In genomic region chr3:50563867-50564266, GRCh38 we compare ENCODE assay signal across 23 cellular contexts.
"Had no signal": no experiment of that assay in that cellular context is flagged by ENCODE, and none has a peak within 500 bp of the region (broad histone marks: within the 10 kb centered on the region; RNA-seq: fewer than 3 reads in every experiment).

No MANE protein-coding gene starts in this region.

- FAIRE-seq: kidney had no signal

- H3K36me3 ChIP-seq: cardiac muscle cell, lower lobe of right lung, ovary, prostate gland had no signal

- H3K27me3 Mint-ChIP-seq: activated B cell treated with CpG ODN at 0.5 μM for 24 hours; activated CD4-positive, alpha-beta T cell treated with anti-CD3 and anti-CD28 coated beads for 36 hours; activated naive CD8-positive, alpha-beta T cell treated with anti-CD3 and anti-CD28 coated beads, Interleukin-2, amount 50 U/mL, for 24 hours; stimulated activated naive CD8-positive, alpha-beta T cell treated with anti-CD3 and anti-CD28 coated beads, Interleukin-15, Interleukin-2, amounts not matched to agents 100 ng/mL and 50 ng/mL, for 24 hours had no signal

- H3K9me3 ChIP-seq: body of pancreas, lower lobe of right lung, ovary, prostate gland, tibial artery had no signal

- H3K4me3 Mint-ChIP-seq: activated B cell treated with CpG ODN at 0.5 μM for 24 hours; activated CD4-positive, alpha-beta T cell treated with anti-CD3 and anti-CD28 coated beads for 36 hours; activated naive CD8-positive, alpha-beta T cell treated with anti-CD3 and anti-CD28 coated beads, Interleukin-2, amount 50 U/mL, for 24 hours; mesothelial cell of epicardium; natural killer cell; stimulated activated naive CD8-positive, alpha-beta T cell treated with anti-CD3 and anti-CD28 coated beads, Interleukin-15, Interleukin-2, amounts not matched to agents 100 ng/mL and 50 ng/mL, for 24 hours; T-helper 1 cell treated with Interleukin-12 subunit alpha and Interleukin-12 subunit beta and Interleukin-4 antibody, amounts not matched to agents 30 μg/mL and 1 μg/mL, for 36 hours had no signal

- H3K27ac ChIP-seq: body of pancreas, cardiac muscle cell, foreskin keratinocyte, lower lobe of right lung, ovary, prostate gland, tibial artery had no signal

- H3K27me3 ChIP-seq: body of pancreas, cardiac muscle cell, foreskin keratinocyte, ovary, tibial artery had no signal

- H3K4me3 ChIP-seq: body of pancreas, cardiac muscle cell, lower lobe of right lung, ovary, prostate gland, tibial artery had no signal

- ATAC-seq: activated CD4-positive, alpha-beta T cell treated with anti-CD3 and anti-CD28 coated beads for 36 hours; activated naive CD8-positive, alpha-beta T cell treated with anti-CD3 and anti-CD28 coated beads, Interleukin-2, amount 50 U/mL, for 24 hours; body of pancreas; foreskin keratinocyte; lower lobe of right lung; natural killer cell; right cardiac atrium had no signal

- H3K27ac Mint-ChIP-seq: activated B cell treated with CpG ODN at 0.5 μM for 24 hours; activated CD4-positive, alpha-beta T cell treated with anti-CD3 and anti-CD28 coated beads for 36 hours; activated naive CD8-positive, alpha-beta T cell treated with anti-CD3 and anti-CD28 coated beads, Interleukin-2, amount 50 U/mL, for 24 hours; mesothelial cell of epicardium; stimulated activated naive CD8-positive, alpha-beta T cell treated with anti-CD3 and anti-CD28 coated beads, Interleukin-15, Interleukin-2, amounts not matched to agents 100 ng/mL and 50 ng/mL, for 24 hours; T-helper 1 cell treated with Interleukin-12 subunit alpha and Interleukin-12 subunit beta and Interleukin-4 antibody, amounts not matched to agents 30 μg/mL and 1 μg/mL, for 36 hours had no signal

- DNase-seq: activated B cell treated with CpG ODN at 0.5 μM for 24 hours; activated CD4-positive, alpha-beta T cell treated with anti-CD3 and anti-CD28 coated beads for 36 hours; activated CD4-positive, alpha-beta T cell treated with anti-CD3 and anti-CD28 coated beads, Interleukin-2, amount 50 U/mL, for 4 hours; activated naive CD4-positive, alpha-beta T cell treated with Interleukin-2 at 50 U/mL for 16 hours; activated naive CD8-positive, alpha-beta T cell treated with anti-CD3 and anti-CD28 coated beads, Interleukin-2, amount 50 U/mL, for 24 hours; activated T-cell treated with anti-CD3 and anti-CD28 coated beads, Interleukin-2, amount 50 U/mL, for 48 hours; body of pancreas; dermis blood vessel endothelial cell; effector CD8-positive, alpha-beta T cell; erythroblast; foreskin keratinocyte; kidney; lower lobe of right lung; natural killer cell; ovary; right cardiac atrium; stimulated activated CD4-positive, alpha-beta T cell treated with anti-CD3 and anti-CD28 coated beads, Interleukin-4, amount 100 ng/mL, for 24 hours; tibial artery had no signal

- H3K36me3 Mint-ChIP-seq: mesothelial cell of epicardium, natural killer cell had no signal

- H3K9me3 Mint-ChIP-seq: activated B cell treated with CpG ODN at 0.5 μM for 24 hours; activated naive CD8-positive, alpha-beta T cell treated with anti-CD3 and anti-CD28 coated beads, Interleukin-2, amount 50 U/mL, for 24 hours; mesothelial cell of epicardium; natural killer cell; stimulated activated naive CD8-positive, alpha-beta T cell treated with anti-CD3 and anti-CD28 coated beads, Interleukin-15, Interleukin-2, amounts not matched to agents 100 ng/mL and 50 ng/mL, for 24 hours; T-helper 1 cell treated with Interleukin-12 subunit alpha and Interleukin-12 subunit beta and Interleukin-4 antibody, amounts not matched to agents 30 μg/mL and 1 μg/mL, for 36 hours had no signal
